10 cellular contexts compared by ENCODE assay signal in genomic region chr3:100761211-100761921, GRCh38. TPM values are rescaled to one million over a fixed set of nuclear protein-coding genes. Genes with fewer than 3 reads are reported as not detected.
DNase-seq lines count a peak whose midpoint lies in the region; ATAC-seq and TF ChIP-seq lines count a peak whose summit lies in the region.
"Had no signal": no experiment of that assay in that cellular context is flagged by ENCODE, and none has a peak within 500 bp of the region (broad histone marks: within the 10 kb centered on the region; RNA-seq: fewer than 3 reads in every experiment).

No MANE protein-coding gene starts in this region.

- H3K4me1 ChIP-seq in left ventricle myocardium inferior (peaks cover 18% of the 10 kb centered on the region), right atrium auricular region (peaks cover 0 to 3% of the 10 kb centered on the region in 2 donors), OCI-LY3 (ENCODE audit: low read length) (peaks cover 20% of the 10 kb centered on the region), suprapubic skin (no peaks in the 10 kb centered on the region)

- ATAC-seq in HG02610 (IDR thresholded peaks at IDR 0.05; ENCODE audit: unreplicated experiment) = peak; percentile 80

- no peak overlapping the region for H3K4me2 ChIP-seq in OCI-LY3 (ENCODE audit: low read length)

- DNase-seq in left ventricle myocardium inferior = no peak
- no peak for DNase-seq in right atrium auricular region (ENCODE audit: low spot score)
- DNase-seq in kidney tubule cell (ENCODE audit: low spot score) = peak; percentile 20
- DNase-seq in activated gamma-delta T cell (lab: John Stamatoyannopoulos, UW) = no peak
- DNase-seq in NCI-H1930 (lab: John Stamatoyannopoulos, UW) = no peak
- DNase-seq in suprapubic skin (ENCODE audit: low spot score in 2 of 2) = no peak
- DNase-seq: activated T-cell treated with anti-CD3 and anti-CD28 coated beads, Interleukin-2, amount 50 U/mL, for 4 hours; natural killer cell had no signal

- H3K27ac ChIP-seq in left ventricle myocardium inferior (replicated peaks) (no peak overlapping the region), right atrium auricular region (no peak overlapping the region), OCI-LY3 (ENCODE audit: low read length) (no peak overlapping the region), suprapubic skin (no peak overlapping the region)

- no peak overlapping the region for H2AFZ ChIP-seq in OCI-LY3 (ENCODE audit: low read depth, low read length)

- no peak for TF ChIP-seq EP300 in suprapubic skin (IDR thresholded peaks at IDR 0.05)

- no peaks in the 10 kb centered on the region for H4K20me1 ChIP-seq in OCI-LY3 (ENCODE audit: insufficient read depth, low read length)

- intact Hi-C loops in left ventricle myocardium inferior (cut with micrococcal nuclease) = no loop called here

- H3K9me3 ChIP-seq in left ventricle myocardium inferior (replicated peaks) = no peaks in the 10 kb centered on the region
- H3K9me3 ChIP-seq in right atrium auricular region = no peaks in the 10 kb centered on the region
- H3K9me3 ChIP-seq in OCI-LY3 (ENCODE audit: insufficient read depth, low read length) = no peaks in the 10 kb centered on the region
- no peaks in the 10 kb centered on the region for H3K9me3 ChIP-seq in suprapubic skin

- TF ChIP-seq CTCF in left ventricle myocardium inferior (IDR thresholded peaks at IDR 0.05; ENCODE audit: borderline replicate concordance) = peak; percentile 27
- TF ChIP-seq CTCF in right atrium auricular region (IDR thresholded peaks at IDR 0.05) = no peak
- peak; percentile 53 for TF ChIP-seq CTCF in OCI-LY3 (IDR thresholded peaks at IDR 0.05; ENCODE audit: low read depth, low read length)
- TF ChIP-seq CTCF in suprapubic skin (IDR thresholded peaks at IDR 0.05) = no peak

- no peaks in the 10 kb centered on the region for H3K79me2 ChIP-seq in OCI-LY3 (ENCODE audit: low read length)

- peaks cover 10% of the 10 kb centered on the region for H3K36me3 ChIP-seq in left ventricle myocardium inferior
- H3K36me3 ChIP-seq in right atrium auricular region = peaks cover 8% of the 10 kb centered on the region
- H3K36me3 ChIP-seq in OCI-LY3 (replicated peaks; ENCODE audit: low read depth, low read length) = no peaks in the 10 kb centered on the region
- H3K36me3 ChIP-seq in suprapubic skin = no peaks in the 10 kb centered on the region

- TF ChIP-seq POLR2A in suprapubic skin (IDR thresholded peaks at IDR 0.05) = no peak

- H3K9ac ChIP-seq in OCI-LY3 (ENCODE audit: low read length) = no peak overlapping the region

- no peaks in the 10 kb centered on the region for H3K27me3 ChIP-seq in left ventricle myocardium inferior (ENCODE audit: low read depth)
- H3K27me3 ChIP-seq in right atrium auricular region = no peaks in the 10 kb centered on the region
- no peaks in the 10 kb centered on the region for H3K27me3 ChIP-seq in OCI-LY3 (ENCODE audit: low read depth, low read length)
- no peaks in the 10 kb centered on the region for H3K27me3 ChIP-seq in suprapubic skin

- H3K4me3 ChIP-seq in left ventricle myocardium inferior (no peak overlapping the region), right atrium auricular region (no peak overlapping the region), OCI-LY3 (ENCODE audit: low read length) (no peak overlapping the region), suprapubic skin (no peak overlapping the region)

- 38% methylated on average over 1 of the region's 1 CpG for WGBS in suprapubic skin

RNA-seq across cellular contexts. Expression of gene TFG, which starts 52.1 kb away (rescaled TPM):
- 114 TPM for total RNA-seq in left ventricle myocardium inferior
- 100 to 1,000 TPM in 1 of 2 donors, 10 to 100 TPM in 1; 79.1 to 111 TPM for total RNA-seq in right atrium auricular region
- total RNA-seq in suprapubic skin = 10 to 100 TPM; 57.5 to 88.0 (median 75.8) TPM

Comparison
In these comparisons a context has a peak if more than half of its experiments do, and no peak if none do; other contexts are left out.
1. CTCF ChIP-seq: peak in left ventricle myocardium inferior (single experiment) and OCI-LY3 (single experiment); none in right atrium auricular region (0 of 2) and suprapubic skin (0 of 2).